In the genomic region with DNA sequence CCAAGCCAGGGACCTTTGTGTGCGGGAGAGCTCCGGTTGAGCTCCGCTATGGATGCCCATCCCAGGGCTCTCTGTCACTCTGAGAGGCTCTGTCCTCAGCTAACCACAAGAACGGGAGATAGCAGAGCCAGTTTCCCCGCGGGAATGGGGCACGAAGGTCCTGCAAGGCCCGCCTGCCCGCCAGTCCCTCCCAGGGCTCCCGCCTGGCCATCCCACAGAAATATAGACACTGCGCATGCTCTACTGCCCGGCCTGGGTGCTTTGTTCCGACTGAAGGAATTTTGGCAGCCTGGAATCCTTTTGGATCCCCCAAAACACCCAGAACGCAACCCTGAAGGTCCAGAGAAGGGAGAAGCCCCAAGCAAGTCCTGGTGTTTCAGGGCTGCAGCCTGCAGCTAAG, we compare ENCODE assay signal across 1 cellular context.
TF ChIP-seq lines count a peak whose summit lies in the region.

No MANE protein-coding gene starts in this region.

TF ChIP-seq in GM23338, 12 proteins besides CTCF, POLR2A, EP300 and RAD21 (continued from another document):
- TF ChIP-seq, protein P1, sequence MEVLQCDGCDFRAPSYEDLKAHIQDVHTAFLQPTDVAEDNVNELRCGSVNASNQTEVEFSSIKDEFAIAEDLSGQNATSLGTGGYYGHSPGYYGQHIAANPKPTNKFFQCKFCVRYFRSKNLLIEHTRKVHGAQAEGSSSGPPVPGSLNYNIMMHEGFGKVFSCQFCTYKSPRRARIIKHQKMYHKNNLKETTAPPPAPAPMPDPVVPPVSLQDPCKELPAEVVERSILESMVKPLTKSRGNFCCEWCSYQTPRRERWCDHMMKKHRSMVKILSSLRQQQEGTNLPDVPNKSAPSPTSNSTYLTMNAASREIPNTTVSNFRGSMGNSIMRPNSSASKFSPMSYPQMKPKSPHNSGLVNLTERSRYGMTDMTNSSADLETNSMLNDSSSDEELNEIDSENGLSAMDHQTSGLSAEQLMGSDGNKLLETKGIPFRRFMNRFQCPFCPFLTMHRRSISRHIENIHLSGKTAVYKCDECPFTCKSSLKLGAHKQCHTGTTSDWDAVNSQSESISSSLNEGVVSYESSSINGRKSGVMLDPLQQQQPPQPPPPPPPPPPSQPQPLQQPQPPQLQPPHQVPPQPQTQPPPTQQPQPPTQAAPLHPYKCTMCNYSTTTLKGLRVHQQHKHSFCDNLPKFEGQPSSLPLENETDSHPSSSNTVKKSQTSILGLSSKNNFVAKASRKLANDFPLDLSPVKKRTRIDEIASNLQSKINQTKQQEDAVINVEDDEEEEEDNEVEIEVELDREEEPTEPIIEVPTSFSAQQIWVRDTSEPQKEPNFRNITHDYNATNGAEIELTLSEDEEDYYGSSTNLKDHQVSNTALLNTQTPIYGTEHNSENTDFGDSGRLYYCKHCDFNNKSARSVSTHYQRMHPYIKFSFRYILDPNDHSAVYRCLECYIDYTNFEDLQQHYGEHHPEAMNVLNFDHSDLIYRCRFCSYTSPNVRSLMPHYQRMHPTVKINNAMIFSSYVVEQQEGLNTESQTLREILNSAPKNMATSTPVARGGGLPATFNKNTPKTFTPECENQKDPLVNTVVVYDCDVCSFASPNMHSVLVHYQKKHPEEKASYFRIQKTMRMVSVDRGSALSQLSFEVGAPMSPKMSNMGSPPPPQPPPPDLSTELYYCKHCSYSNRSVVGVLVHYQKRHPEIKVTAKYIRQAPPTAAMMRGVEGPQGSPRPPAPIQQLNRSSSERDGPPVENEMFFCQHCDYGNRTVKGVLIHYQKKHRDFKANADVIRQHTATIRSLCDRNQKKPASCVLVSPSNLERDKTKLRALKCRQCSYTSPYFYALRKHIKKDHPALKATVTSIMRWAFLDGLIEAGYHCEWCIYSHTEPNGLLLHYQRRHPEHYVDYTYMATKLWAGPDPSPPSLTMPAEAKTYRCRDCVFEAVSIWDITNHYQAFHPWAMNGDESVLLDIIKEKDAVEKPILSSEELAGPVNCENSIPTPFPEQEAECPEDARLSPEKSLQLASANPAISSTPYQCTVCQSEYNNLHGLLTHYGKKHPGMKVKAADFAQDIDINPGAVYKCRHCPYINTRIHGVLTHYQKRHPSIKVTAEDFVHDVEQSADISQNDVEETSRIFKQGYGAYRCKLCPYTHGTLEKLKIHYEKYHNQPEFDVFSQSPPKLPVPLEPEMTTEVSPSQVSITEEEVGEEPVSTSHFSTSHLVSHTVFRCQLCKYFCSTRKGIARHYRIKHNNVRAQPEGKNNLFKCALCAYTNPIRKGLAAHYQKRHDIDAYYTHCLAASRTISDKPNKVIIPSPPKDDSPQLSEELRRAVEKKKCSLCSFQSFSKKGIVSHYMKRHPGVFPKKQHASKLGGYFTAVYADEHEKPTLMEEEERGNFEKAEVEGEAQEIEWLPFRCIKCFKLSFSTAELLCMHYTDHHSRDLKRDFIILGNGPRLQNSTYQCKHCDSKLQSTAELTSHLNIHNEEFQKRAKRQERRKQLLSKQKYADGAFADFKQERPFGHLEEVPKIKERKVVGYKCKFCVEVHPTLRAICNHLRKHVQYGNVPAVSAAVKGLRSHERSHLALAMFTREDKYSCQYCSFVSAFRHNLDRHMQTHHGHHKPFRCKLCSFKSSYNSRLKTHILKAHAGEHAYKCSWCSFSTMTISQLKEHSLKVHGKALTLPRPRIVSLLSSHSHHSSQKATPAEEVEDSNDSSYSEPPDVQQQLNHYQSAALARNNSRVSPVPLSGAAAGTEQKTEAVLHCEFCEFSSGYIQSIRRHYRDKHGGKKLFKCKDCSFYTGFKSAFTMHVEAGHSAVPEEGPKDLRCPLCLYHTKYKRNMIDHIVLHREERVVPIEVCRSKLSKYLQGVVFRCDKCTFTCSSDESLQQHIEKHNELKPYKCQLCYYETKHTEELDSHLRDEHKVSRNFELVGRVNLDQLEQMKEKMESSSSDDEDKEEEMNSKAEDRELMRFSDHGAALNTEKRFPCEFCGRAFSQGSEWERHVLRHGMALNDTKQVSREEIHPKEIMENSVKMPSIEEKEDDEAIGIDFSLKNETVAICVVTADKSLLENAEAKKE (CRISPR knock-in tag; IDR thresholded peaks at IDR 0.05) = no peak
- TF ChIP-seq EZH2 (IDR thresholded peaks at IDR 0.05; ENCODE audit: low read depth, unreplicated experiment) = no peak
- no peak for TF ChIP-seq POLR2AphosphoS5 (IDR thresholded peaks at IDR 0.05; ENCODE audit: low read depth)
